18 cellular contexts compared by ENCODE assay signal in genomic region chr6:33095681-33096080, GRCh38. TPM values are rescaled to one million over a fixed set of nuclear protein-coding genes. Genes with fewer than 3 reads are reported as not detected.
DNase-seq lines count a peak whose midpoint lies in the region; ATAC-seq and TF ChIP-seq lines count a peak whose summit lies in the region.
"Had no signal": no experiment of that assay in that cellular context is flagged by ENCODE, and none has a peak within 500 bp of the region (broad histone marks: within the 10 kb centered on the region; RNA-seq: fewer than 3 reads in every experiment).

No MANE protein-coding gene starts in this region.

- ATAC-seq in esophagus mucosa (peak; percentile 77), GM21526 (IDR thresholded peaks at IDR 0.05; ENCODE audit: low FRiP score, unreplicated experiment) (no peak)

- peak; percentile 72 for DNase-seq in AG20443 (ENCODE audit: low spot score)
- peak; percentile 11 for DNase-seq in HFFc6
- peak; percentile 15 for DNase-seq in iris pigment epithelial cell (ENCODE audit: low read depth)
- no peak for DNase-seq in NOMO-1 treated with dmso at 0.1 percent for 144 hours (lab: John Stamatoyannopoulos, UW; ENCODE audit: unreplicated experiment)
- DNase-seq in NCI-H2029 treated with DMSO at 0.1 percent for 48 hours (lab: John Stamatoyannopoulos, UW) = no peak
- DNase-seq: Calu3, DND-41, HCEC 1CT, MM.1S, NCI-H1694, NCI-H2081, NCI-H2227 treated with DMSO at 0.1 percent for 48 hours, NCI-H526 treated with DMSO at 0.1 percent for 48 hours, SHP77 had no signal

- H3K9me3 Mint-ChIP-seq in HFFc6 = peaks cover 24% of the 10 kb centered on the region; the same call in 1 of the 2 replicates

- no peak for TF ChIP-seq CTCF in HFFc6 (IDR thresholded peaks at IDR 0.05)

- H3K36me3 Mint-ChIP-seq in HFFc6 (ENCODE audit: low read depth) = no peaks in the 10 kb centered on the region

- no peak overlapping the region for H3K27ac Mint-ChIP-seq in HFFc6
- H3K27ac Mint-ChIP-seq: IgD-negative memory B cell had no signal

- peaks cover 27% of the 10 kb centered on the region for H3K27me3 Mint-ChIP-seq in HFFc6 (ENCODE audit: insufficient read depth)
- H3K27me3 Mint-ChIP-seq: IgD-negative memory B cell had no signal

- no peak overlapping the region for H3K4me3 Mint-ChIP-seq in HFFc6

- no peaks in the 10 kb centered on the region for H3K4me1 Mint-ChIP-seq in HFFc6 (ENCODE audit: low read depth)

RNA-seq across cellular contexts. Expression of gene HLA-DPB1, which starts 19.9 kb away (rescaled TPM):
- total RNA-seq in HFFc6 (2021; fragmentation: NEBNext Ultra II Directional; extraction: Animal tissue kit (Norgen Biotek cat#: 25700)) = 1 to 10 TPM; 1.6 to 4.8 (median 1.9) TPM
- 10.5 TPM for total RNA-seq in esophagus mucosa
- total RNA-seq: NCI-H460 had no signal

RNA-seq across cellular contexts. Expression of gene HLA-DPA1, which starts 22.2 kb away (rescaled TPM):
- total RNA-seq in HFFc6 (2021; fragmentation: NEBNext Ultra II Directional; extraction: Animal tissue kit (Norgen Biotek cat#: 25700)) = 1 to 10 TPM in 5 of 6 experiments, under 1 TPM in 1; 0.94 to 3.8 (median 1.9) TPM
- total RNA-seq in esophagus mucosa = 12.7 TPM
- total RNA-seq: NCI-H460 had no signal

Comparison
In these comparisons a context has a peak if more than half of its experiments do, and no peak if none do; other contexts are left out.
1. DNase-seq: peak in AG20443 (single experiment), HFFc6 (single experiment) and iris pigment epithelial cell (single experiment); none in NOMO-1 treated with dmso at 0.1 percent for 144 hours (single experiment) and NCI-H2029 treated with DMSO at 0.1 percent for 48 hours (single experiment).